Comparison of ENCODE assay signal across 2 cellular contexts in genomic region chr1:15761729-15762128, GRCh38.
TF ChIP-seq lines count a peak whose summit lies in the region.

No MANE protein-coding gene starts in this region.

TF ChIP-seq in SK-N-SH, 30 proteins besides CTCF, POLR2A, EP300 and RAD21 (continued from another document):
- TF ChIP-seq PBX3 (IDR thresholded peaks at IDR 0.05) (no peak), MXI1 (IDR thresholded peaks at IDR 0.05; ENCODE audit: low read depth, low read length) (peak; percentile 83), RCOR1 (IDR thresholded peaks at IDR 0.05; ENCODE audit: low read length) (peak; percentile 79)

TF ChIP-seq in SK-N-SH treated with all-trans-retinoic acid at 6 μM for 48 hours, 23 proteins besides CTCF, POLR2A, EP300 and RAD21 (continued from another document):
- TF ChIP-seq ZNF70 (CRISPR knock-in tag; IDR thresholded peaks at IDR 0.05) (no peak), RARB (CRISPR knock-in tag; IDR thresholded peaks at IDR 0.05) (no peak), ZNF565 (CRISPR knock-in tag; conservative IDR thresholded peaks at IDR 0.05; ENCODE audit: low read depth) (no peak), CSRNP3 (CRISPR knock-in tag; IDR thresholded peaks at IDR 0.05) (no peak)
TF ChIP-seq in SK-N-SH treated with all-trans-retinoic acid at 6 μM for 48 hours: peak in this region for 0.
